In genomic region chr18:57733861-57734260, GRCh38 we compare ENCODE assay signal across 27 cellular contexts.
DNase-seq lines count a peak whose midpoint lies in the region; ATAC-seq, FAIRE-seq and TF ChIP-seq lines count a peak whose summit lies in the region.
"Had no signal": no experiment of that assay in that cellular context is flagged by ENCODE, and none has a peak within 500 bp of the region (broad histone marks: within the 10 kb centered on the region; RNA-seq: fewer than 3 reads in every experiment).

No MANE protein-coding gene starts in this region.

- POLR2A ChIA-PET in A549 (lab: Yijun Ruan, JAX): no interaction called here

- no peak overlapping the region for H3K27ac Mint-ChIP-seq in astrocyte (ENCODE audit: unreplicated experiment)
- H3K27ac Mint-ChIP-seq: B cell; CD4-positive, alpha-beta T cell; CD8-positive, alpha-beta T cell had no signal

- CTCF ChIA-PET in A549 (lab: Yijun Ruan, JAX): no interaction called here

- H3K36me3 ChIP-seq in astrocyte (ENCODE audit: insufficient read depth, low read length): peaks cover 10% of the 10 kb centered on the region
- H3K36me3 ChIP-seq in pancreas: no peaks in the 10 kb centered on the region

- no peaks in the 10 kb centered on the region for H3K27me3 ChIP-seq in astrocyte (ENCODE audit: insufficient read depth, low read length)
- no peaks in the 10 kb centered on the region for H3K27me3 ChIP-seq in pancreas
- H3K27me3 ChIP-seq: BLaER1 treated with 17β-estradiol and CSF1 and Interleukin-3, amounts not matched to agents 10 nM and 100 nM had no signal

- H3K9ac ChIP-seq in astrocyte (ENCODE audit: low read length): no peak overlapping the region
- H3K9ac ChIP-seq: BLaER1 treated with 17β-estradiol and CSF1 and Interleukin-3, amounts not matched to agents 10 nM and 100 nM had no signal

- H3K27ac ChIP-seq in A549 (no peak overlapping the region), astrocyte (ENCODE audit: low read depth, low read length) (no peak overlapping the region), pancreas (no peak overlapping the region)
- H3K27ac ChIP-seq: BLaER1 treated with 17β-estradiol and CSF1 and Interleukin-3, amounts not matched to agents 10 nM and 100 nM; C4-2B had no signal

- ATAC-seq in A549 (no peak), pancreas (no peak)
- ATAC-seq: CD8-positive, alpha-beta T cell; GM12878 had no signal

- FAIRE-seq in A549 (lab: Jason Lieb, UNC): no peak
- peak; percentile 90 for FAIRE-seq in D721Med (lab: Jason Lieb, UNC)
- FAIRE-seq in astrocyte (lab: Jason Lieb, UNC): peak; percentile 5
- FAIRE-seq in pancreas (lab: Jason Lieb, UNC): no peak
- FAIRE-seq: A204.1, GM12878, GM12892, GM18507, GM19239 had no signal

- intact Hi-C loops in pancreas (cut with DNase I): no loop called here

- H3K4me3 ChIP-seq in A549: no peak overlapping the region
- no peak overlapping the region for H3K4me3 ChIP-seq in astrocyte (ENCODE audit: insufficient read depth, low read depth, low read length)
- H3K4me3 ChIP-seq in pancreas: no peak overlapping the region
- H3K4me3 ChIP-seq: BLaER1 treated with 17β-estradiol and CSF1 and Interleukin-3, amounts not matched to agents 10 nM and 100 nM; GM12878 had no signal

- no peak for TF ChIP-seq POLR2A in A549 (IDR thresholded peaks at IDR 0.05; ENCODE audit: low read length)

- TF ChIP-seq CTCF in A549 (IDR thresholded peaks at IDR 0.05) (no peak), D721Med (IDR thresholded peaks at IDR 0.05; ENCODE audit: insufficient read depth, missing control alignments) (no peak), astrocyte (IDR thresholded peaks at IDR 0.05; ENCODE audit: insufficient read depth, low read depth, low read length) (no peak), pancreas (IDR thresholded peaks at IDR 0.05) (no peak)

- H3K4me1 ChIP-seq in A549 (peaks cover 35% of the 10 kb centered on the region), astrocyte (ENCODE audit: insufficient read depth, low read length) (peaks cover 17% of the 10 kb centered on the region), pancreas (peaks cover 0 to 14% (median 5%) of the 10 kb centered on the region in 3 donors)
- H3K4me1 ChIP-seq: Caco-2 had no signal

- H3K4me2 ChIP-seq in A549 (no peak overlapping the region), astrocyte (ENCODE audit: low read length) (no peak overlapping the region)
- H3K4me2 ChIP-seq: BLaER1 treated with 17β-estradiol and CSF1 and Interleukin-3, amounts not matched to agents 10 nM and 100 nM had no signal

- no peaks in the 10 kb centered on the region for H3K9me3 Mint-ChIP-seq in astrocyte (ENCODE audit: unreplicated experiment)

- peaks cover 3% of the 10 kb centered on the region for H4K20me1 ChIP-seq in astrocyte (ENCODE audit: insufficient read depth, low read length)

- no peak for TF ChIP-seq RAD21 in A549 (conservative IDR thresholded peaks at IDR 0.05 in 1 of 2, IDR thresholded peaks at IDR 0.05 in 1 of 2)

- no peak overlapping the region for H3K4me3 Mint-ChIP-seq in astrocyte (ENCODE audit: unreplicated experiment)
- H3K4me3 Mint-ChIP-seq: B cell; CD4-positive, alpha-beta T cell; CD8-positive, alpha-beta T cell had no signal

- peaks cover 10% of the 10 kb centered on the region for H3K4me1 Mint-ChIP-seq in astrocyte (ENCODE audit: low read depth, unreplicated experiment)

- peaks cover 49% of the 10 kb centered on the region for H3K79me2 ChIP-seq in astrocyte (ENCODE audit: insufficient read depth, low read length)

- TF ChIP-seq EP300 in A549 (IDR thresholded peaks at IDR 0.05): no peak

- WGBS in A549 (ENCODE audit: missing lambda C conversion rate): 96% methylated on average over 3 of the region's 3 CpGs
- 94 to 99% methylated on average over 3 of the region's 3 CpGs for WGBS in pancreas, 2 donors

- DNase-seq in A549 (ENCODE audit: low read depth in 1 of 2, low spot score in 1 of 2) (no peak), D721Med (ENCODE audit: insufficient read length, low spot score) (no peak), astrocyte (ENCODE audit: low read depth) (no peak), ureter (ENCODE audit: low spot score) (no peak), SIG-M5 (lab: John Stamatoyannopoulos, UW) (no peak), pancreas (no peak)
- DNase-seq: 8988T; AML-193; Caco-2; Calu3; CD4-positive, alpha-beta T cell; CD8-positive, alpha-beta T cell; DMS 273 treated with DMSO at 0.1 percent for 48 hours; DMS153; DMS53; DMS79; DND-41; EL; GDM1 had no signal

- H3K36me3 Mint-ChIP-seq in astrocyte (ENCODE audit: low read depth, unreplicated experiment): peaks cover 2% of the 10 kb centered on the region

- H2AFZ ChIP-seq in astrocyte (ENCODE audit: low read depth, low read length): no peak overlapping the region

- no peaks in the 10 kb centered on the region for H3K27me3 Mint-ChIP-seq in astrocyte (ENCODE audit: low read depth, unreplicated experiment)
- H3K27me3 Mint-ChIP-seq: B cell; CD4-positive, alpha-beta T cell had no signal

- H3K9me3 ChIP-seq in A549: no peaks in the 10 kb centered on the region
- H3K9me3 ChIP-seq in astrocyte (ENCODE audit: insufficient read depth, low read depth, low read length): no peaks in the 10 kb centered on the region
- H3K9me3 ChIP-seq in pancreas: no peaks in the 10 kb centered on the region
- H3K9me3 ChIP-seq: Caco-2 had no signal

TF ChIP-seq in A549, 52 proteins besides CTCF, POLR2A, EP300 and RAD21:
- no peak for TF ChIP-seq JUNB (IDR thresholded peaks at IDR 0.05)
- peak; percentile 88 for TF ChIP-seq MAFK (IDR thresholded peaks at IDR 0.05; ENCODE audit: partially characterized antibody)
